Comparison of ENCODE assay signal across 13 cellular contexts in genomic region chr7:16318989-16319915, GRCh38.
DNase-seq lines count a peak whose midpoint lies in the region; ATAC-seq, FAIRE-seq and TF ChIP-seq lines count a peak whose summit lies in the region.
"Had no signal": no experiment of that assay in that cellular context is flagged by ENCODE, and none has a peak within 500 bp of the region (broad histone marks: within the 10 kb centered on the region; RNA-seq: fewer than 3 reads in every experiment).

No MANE protein-coding gene starts in this region.

- H3K9me3 ChIP-seq in astrocyte (ENCODE audit: insufficient read depth, low read depth, low read length), result no peaks in the 10 kb centered on the region
- peaks cover under 1% of the 10 kb centered on the region for H3K9me3 ChIP-seq in aorta (ENCODE audit: control insufficient read depth, low read length)
- no peaks in the 10 kb centered on the region for H3K9me3 ChIP-seq in colonic mucosa
- H3K9me3 ChIP-seq: lower lobe of right lung, upper lobe of right lung had no signal

- no peaks in the 10 kb centered on the region for H4K20me1 ChIP-seq in astrocyte (ENCODE audit: insufficient read depth, low read length)

- H3K36me3 Mint-ChIP-seq in astrocyte (ENCODE audit: low read depth, unreplicated experiment), result no peaks in the 10 kb centered on the region

- no peak for ATAC-seq in aorta (ENCODE audit: low FRiP score)
- ATAC-seq: lower lobe of right lung, upper lobe of right lung had no signal

- in situ Hi-C loops in ACHN (cut with HindIII; ENCODE audit: low pct_ligation_motif_present, low pct_unique_long_range_greater_than_20kb, low sequenced_read_pairs), result no loop called here

- intact Hi-C loops in aorta (cut with DNase I) (no loop called here), colonic mucosa (cut with DNase I) (no loop called here)

- peak overlapping the region; percentile 30 for H3K9ac ChIP-seq in astrocyte (ENCODE audit: low read length)
- no peak overlapping the region for H3K9ac ChIP-seq in colonic mucosa (ENCODE audit: low read depth in 2 of 2, low read length in 2 of 2)

- DNase-seq in AG08396 (ENCODE audit: low spot score) (peak; percentile 4), LHCN-M2 (ENCODE audit: low read depth) (peak; percentile 77), astrocyte (ENCODE audit: low read depth) (peak; percentile 66), hepatic stellate cell (ENCODE audit: low spot score) (peak; percentile 6), aorta (no peak), colonic mucosa (no peak), ACHN (no peak), caudate nucleus (lab: John Stamatoyannopoulos, UW) (no peak)
- DNase-seq: Karpas-422, lower lobe of right lung, nucleus accumbens, upper lobe of right lung had no signal

- H3K27me3 Mint-ChIP-seq in astrocyte (ENCODE audit: low read depth, unreplicated experiment), result no peaks in the 10 kb centered on the region
- H3K27me3 Mint-ChIP-seq: activated naive CD8-positive, alpha-beta T cell had no signal

- no peaks in the 10 kb centered on the region for H3K27me3 ChIP-seq in astrocyte (ENCODE audit: insufficient read depth, low read length)
- H3K27me3 ChIP-seq in aorta (ENCODE audit: control insufficient read depth in 1 of 2, insufficient read depth in 2 of 2, low read length in 1 of 2), result no peaks in the 10 kb centered on the region
- H3K27me3 ChIP-seq in colonic mucosa, result no peaks in the 10 kb centered on the region
- H3K27me3 ChIP-seq: upper lobe of right lung had no signal

- H3K27ac ChIP-seq in astrocyte (ENCODE audit: low read depth, low read length) (peak overlapping the region; percentile 61), aorta (ENCODE audit: low read depth in 1 of 2, low read length in 2 of 2) (no peak overlapping the region), colonic mucosa (no peak overlapping the region), caudate nucleus (ENCODE audit: low read depth, low read length) (no peak overlapping the region)
- H3K27ac ChIP-seq: lower lobe of right lung, upper lobe of right lung had no signal

- H3K4me3 Mint-ChIP-seq in astrocyte (ENCODE audit: unreplicated experiment), result no peak overlapping the region
- H3K4me3 Mint-ChIP-seq: activated naive CD8-positive, alpha-beta T cell had no signal

- whole genome bisulfite sequencing in aorta, 2 donors, result 84 to 86% methylated on average over 6 of the region's 6 CpGs

- H3K4me1 ChIP-seq in astrocyte (ENCODE audit: insufficient read depth, low read length) (peaks cover 16% of the 10 kb centered on the region), aorta (ENCODE audit: control insufficient read depth in 1 of 2, insufficient read depth in 2 of 2, low read length in 2 of 2) (no peaks in the 10 kb centered on the region), colonic mucosa (no peaks in the 10 kb centered on the region)
- H3K4me1 ChIP-seq: lower lobe of right lung, upper lobe of right lung had no signal

- no peaks in the 10 kb centered on the region for H3K79me2 ChIP-seq in astrocyte (ENCODE audit: insufficient read depth, low read length)

- H3K36me3 ChIP-seq in astrocyte (ENCODE audit: insufficient read depth, low read length) (no peaks in the 10 kb centered on the region), aorta (ENCODE audit: control insufficient read depth in 1 of 2, insufficient read depth in 2 of 2, low read length in 1 of 2) (no peaks in the 10 kb centered on the region), colonic mucosa (no peaks in the 10 kb centered on the region)
- H3K36me3 ChIP-seq: lower lobe of right lung, upper lobe of right lung had no signal

- TF ChIP-seq CTCF in astrocyte (IDR thresholded peaks at IDR 0.05; ENCODE audit: insufficient read depth, low read depth, low read length) (no peak), colonic mucosa (IDR thresholded peaks at IDR 0.05) (no peak)

- no peak overlapping the region for H3K4me3 ChIP-seq in astrocyte (ENCODE audit: insufficient read depth, low read depth, low read length)
- H3K4me3 ChIP-seq in aorta (ENCODE audit: low read length in 2 of 2), result no peak overlapping the region
- no peak overlapping the region for H3K4me3 ChIP-seq in colonic mucosa
- H3K4me3 ChIP-seq: lower lobe of right lung, upper lobe of right lung had no signal

- no peaks in the 10 kb centered on the region for H3K9me3 Mint-ChIP-seq in astrocyte (ENCODE audit: unreplicated experiment)

- no peak overlapping the region for H2AFZ ChIP-seq in astrocyte (ENCODE audit: low read depth, low read length)

- H3K4me1 Mint-ChIP-seq in astrocyte (ENCODE audit: low read depth, unreplicated experiment), result peaks cover 6% of the 10 kb centered on the region

- no peak for FAIRE-seq in astrocyte (lab: Jason Lieb, UNC)

- no peak overlapping the region for H3K27ac Mint-ChIP-seq in astrocyte (ENCODE audit: unreplicated experiment)
- H3K27ac Mint-ChIP-seq: activated naive CD8-positive, alpha-beta T cell had no signal

- H3K4me2 ChIP-seq in astrocyte (ENCODE audit: low read length), result peak overlapping the region; percentile 65

Comparison
In these comparisons a context has a peak if more than half of its experiments do, and no peak if none do; other contexts are left out.
1. DNase-seq: peak in AG08396 (single experiment), LHCN-M2 (single experiment), astrocyte (single experiment) and hepatic stellate cell (single experiment); none in aorta (0 of 2), colonic mucosa (single experiment), ACHN (single experiment) and caudate nucleus (0 of 61).